14 cellular contexts compared by ENCODE assay signal in the genomic region with DNA sequence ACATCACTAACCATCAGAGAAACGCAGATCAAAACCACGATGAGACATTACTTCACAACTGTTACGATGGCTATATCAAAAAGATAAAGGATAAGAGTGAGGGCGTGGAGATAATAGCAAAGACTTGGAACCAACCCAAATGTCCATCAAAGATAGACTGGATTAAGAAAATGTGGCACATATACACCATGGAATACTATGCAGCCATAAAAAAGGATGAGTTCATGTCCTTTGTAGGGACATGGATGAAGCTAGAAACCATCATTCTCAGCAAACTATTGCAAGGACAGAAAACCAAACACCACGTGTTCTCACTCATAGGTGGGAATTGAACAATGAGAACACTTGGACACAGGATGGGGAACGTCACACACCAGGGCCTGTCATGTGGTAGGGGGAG. TPM values are rescaled to one million over a fixed set of nuclear protein-coding genes. Genes with fewer than 3 reads are reported as not detected.
"Had no signal": no experiment of that assay in that cellular context is flagged by ENCODE, and none has a peak within 500 bp of the region (broad histone marks: within the 10 kb centered on the region; RNA-seq: fewer than 3 reads in every experiment).

No MANE protein-coding gene starts in this region.

RNA-seq across cellular contexts. Expression of a gene that starts 8.8 kb away (rescaled TPM):
- total RNA-seq: activated B cell treated with CpG ODN at 0.5 μM for 24 hours; activated CD4-positive, alpha-beta memory T cell treated with anti-CD3 and anti-CD28 coated beads for 36 hours; activated CD4-positive, alpha-beta memory T cell treated with anti-CD3 and anti-CD28 coated beads, Interleukin-2, amount 10 ng/mL, durations not matched to agents 7 days and 5 days; activated CD4-positive, alpha-beta T cell treated with anti-CD3 and anti-CD28 coated beads for 36 hours; activated CD4-positive, alpha-beta T cell treated with anti-CD3 and anti-CD28 coated beads, Interleukin-2, amount 10 ng/mL, durations not matched to agents 24 days and 14 days; activated CD4-positive, alpha-beta T cell treated with anti-CD3 and anti-CD28 coated beads, Interleukin-2, amount 10 ng/mL, durations not matched to agents 7 days and 5 days; activated CD8-positive, alpha-beta memory T cell treated with anti-CD3 and anti-CD28 coated beads for 36 hours; activated CD8-positive, alpha-beta memory T cell treated with anti-CD3 and anti-CD28 coated beads, Interleukin-2, amount 10 ng/mL, durations not matched to agents 7 days and 5 days; activated CD8-positive, alpha-beta T cell treated with anti-CD3 and anti-CD28 coated beads for 36 hours; activated CD8-positive, alpha-beta T cell treated with anti-CD3 and anti-CD28 coated beads, Interleukin-2, amount 10 ng/mL, durations not matched to agents 7 days and 5 days; T-helper 1 cell treated with Interleukin-12 subunit alpha and Interleukin-12 subunit beta and Interleukin-4 antibody, amounts not matched to agents 30 ng/mL and 1 ng/mL, for 36 hours; T-helper 17 cell; T-helper 2 cell treated with Interferon-gamma antibody and Interleukin-4, amounts not matched to agents 100 ng/mL and 5 ng/mL, for 36 hours; WTC11 had no signal

RNA-seq across cellular contexts. Expression of a gene that starts 31.9 kb away (rescaled TPM):
- total RNA-seq: activated B cell treated with CpG ODN at 0.5 μM for 24 hours; activated CD4-positive, alpha-beta memory T cell treated with anti-CD3 and anti-CD28 coated beads for 36 hours; activated CD4-positive, alpha-beta T cell treated with anti-CD3 and anti-CD28 coated beads for 36 hours; activated CD4-positive, alpha-beta T cell treated with anti-CD3 and anti-CD28 coated beads, Interleukin-2, amount 10 ng/mL, durations not matched to agents 24 days and 14 days; activated CD8-positive, alpha-beta memory T cell treated with anti-CD3 and anti-CD28 coated beads for 36 hours; activated CD8-positive, alpha-beta memory T cell treated with anti-CD3 and anti-CD28 coated beads, Interleukin-2, amount 10 ng/mL, durations not matched to agents 7 days and 5 days; activated CD8-positive, alpha-beta T cell treated with anti-CD3 and anti-CD28 coated beads for 36 hours; activated CD8-positive, alpha-beta T cell treated with anti-CD3 and anti-CD28 coated beads, Interleukin-2, amount 10 ng/mL, durations not matched to agents 7 days and 5 days; WTC11 had no signal
